In genomic region chr7:110693348-110693747, GRCh38 we compare ENCODE assay signal across 17 cellular contexts.
"Had no signal": no experiment of that assay in that cellular context is flagged by ENCODE, and none has a peak within 500 bp of the region (broad histone marks: within the 10 kb centered on the region; RNA-seq: fewer than 3 reads in every experiment).

No MANE protein-coding gene starts in this region.

- H3K9me3 Mint-ChIP-seq: activated naive CD4-positive, alpha-beta T cell treated with anti-CD3 and anti-CD28 coated beads, Interleukin-2, amount 50 U/mL, for 72 hours had no signal

- H3K27me3 Mint-ChIP-seq: activated CD4-positive, alpha-beta memory T cell treated with anti-CD3 and anti-CD28 coated beads, Interleukin-2, amount 10 ng/mL, durations not matched to agents 7 days and 5 days; activated CD4-positive, alpha-beta T cell treated with anti-CD3 and anti-CD28 coated beads for 36 hours; naive B cell had no signal

- DNase-seq: activated CD4-positive, alpha-beta memory T cell treated with anti-CD3 and anti-CD28 coated beads, Interleukin-2, amount 10 ng/mL, durations not matched to agents 7 days and 5 days; activated CD4-positive, alpha-beta T cell treated with anti-CD3 and anti-CD28 coated beads for 36 hours; activated effector memory CD4-positive, alpha-beta T cell treated with anti-CD3 and anti-CD28 coated beads, Interleukin-2, amount 50 U/mL, for 16 hours; activated T-cell treated with anti-CD3 and anti-CD28 coated beads, Interleukin-2, amount 50 U/mL, for 48 hours; erythroblast; heart right ventricle; left cardiac atrium; midbrain; naive B cell; retina; stimulated activated CD4-positive, alpha-beta T cell treated with anti-CD3 and anti-CD28 coated beads, Interleukin-2, amount 100 ng/mL, for 48 hours; stimulated activated naive CD4-positive, alpha-beta T cell; trophoblast cell; WERI-Rb-1 had no signal

- H3K4me3 ChIP-seq: cardiac muscle cell, gastroesophageal sphincter, heart right ventricle had no signal

- H3K4me1 Mint-ChIP-seq: activated CD4-positive, alpha-beta memory T cell treated with anti-CD3 and anti-CD28 coated beads, Interleukin-2, amount 10 ng/mL, durations not matched to agents 7 days and 5 days; activated CD4-positive, alpha-beta T cell treated with anti-CD3 and anti-CD28 coated beads for 36 hours; naive B cell had no signal

- H3K36me3 Mint-ChIP-seq: activated naive CD4-positive, alpha-beta T cell treated with anti-CD3 and anti-CD28 coated beads, Interleukin-2, amount 50 U/mL, for 72 hours had no signal

- ATAC-seq: activated CD4-positive, alpha-beta T cell treated with anti-CD3 and anti-CD28 coated beads for 36 hours; activated naive CD4-positive, alpha-beta T cell treated with anti-CD3 and anti-CD28 coated beads, Interleukin-2, amount 50 U/mL, for 72 hours; gastroesophageal sphincter; heart right ventricle; left cardiac atrium had no signal

- H3K36me3 ChIP-seq: cardiac muscle cell, gastroesophageal sphincter, heart right ventricle, WERI-Rb-1 had no signal

- H3K9me3 ChIP-seq: gastroesophageal sphincter had no signal

- H3K27ac Mint-ChIP-seq: activated CD4-positive, alpha-beta memory T cell treated with anti-CD3 and anti-CD28 coated beads, Interleukin-2, amount 10 ng/mL, durations not matched to agents 7 days and 5 days; activated CD4-positive, alpha-beta T cell treated with anti-CD3 and anti-CD28 coated beads for 36 hours; activated naive CD4-positive, alpha-beta T cell treated with anti-CD3 and anti-CD28 coated beads, Interleukin-2, amount 50 U/mL, for 72 hours had no signal

- H3K4me1 ChIP-seq: gastroesophageal sphincter, heart right ventricle had no signal

- H3K4me3 Mint-ChIP-seq: activated CD4-positive, alpha-beta memory T cell treated with anti-CD3 and anti-CD28 coated beads, Interleukin-2, amount 10 ng/mL, durations not matched to agents 7 days and 5 days; activated CD4-positive, alpha-beta T cell treated with anti-CD3 and anti-CD28 coated beads for 36 hours; naive B cell had no signal

- H3K27me3 ChIP-seq: cardiac muscle cell, gastroesophageal sphincter, heart right ventricle had no signal

- H3K27ac ChIP-seq: cardiac muscle cell, gastroesophageal sphincter, heart right ventricle, WERI-Rb-1 had no signal
